ENCODE assay signal across 23 cellular contexts in genomic region chr11:32527776-32528175, GRCh38.
"Had no signal": no experiment of that assay in that cellular context is flagged by ENCODE, and none has a peak within 500 bp of the region (broad histone marks: within the 10 kb centered on the region; RNA-seq: fewer than 3 reads in every experiment).

No MANE protein-coding gene starts in this region.

- DNase-seq: activated CD4-positive, alpha-beta memory T cell treated with anti-CD3 and anti-CD28 coated beads for 36 hours; activated CD4-positive, alpha-beta T cell treated with anti-CD3 and anti-CD28 coated beads for 48 hours; activated CD4-positive, CD25-positive, alpha-beta regulatory T cell; activated effector memory CD4-positive, alpha-beta T cell treated with Interleukin-2 at 50 U/mL for 16 hours; activated naive CD4-positive, alpha-beta T cell treated with anti-CD3 and anti-CD28 coated beads for 36 hours; activated naive CD8-positive, alpha-beta T cell treated with anti-CD3 and anti-CD28 coated beads, Interleukin-2, amount 10 ng/mL, durations not matched to agents 7 days and 5 days; activated T-cell treated with anti-CD3 and anti-CD28 coated beads, Interleukin-2, amount 50 U/mL, for 72 hours; amniotic stem cell; heart left ventricle; left cardiac atrium; mucosa of descending colon; pancreas; psoas muscle; stimulated activated CD4-positive, alpha-beta T cell treated with anti-CD3 and anti-CD28 coated beads, Interleukin-4, amount 100 ng/mL, for 24 hours; stimulated activated naive CD4-positive, alpha-beta T cell treated with Interleukin-2 at 50 U/mL for 16 hours; T1000; upper lobe of left lung had no signal

- H3K36me3 ChIP-seq: gastroesophageal sphincter, heart left ventricle, neutrophil, pancreas, upper lobe of left lung had no signal

- H3K27me3 ChIP-seq: gastroesophageal sphincter, heart left ventricle, neutrophil, pancreas, upper lobe of left lung had no signal

- H3K4me1 ChIP-seq: gastroesophageal sphincter, heart left ventricle, pancreas, psoas muscle, upper lobe of left lung had no signal

- H3K27ac ChIP-seq: coronary artery, epithelial cell of prostate, gastroesophageal sphincter, heart left ventricle, neutrophil, pancreas, psoas muscle, upper lobe of left lung had no signal

- FAIRE-seq: bronchial epithelial cell, islet of Langerhans, pancreas had no signal

- H3K4me3 ChIP-seq: coronary artery, gastroesophageal sphincter, heart left ventricle, mucosa of descending colon, pancreas, psoas muscle, upper lobe of left lung had no signal

- H3K9me3 ChIP-seq: gastroesophageal sphincter, mucosa of descending colon, neutrophil, pancreas, psoas muscle, upper lobe of left lung had no signal
